ENCODE assay signal across 16 cellular contexts in genomic region chr4:113921089-113921842, GRCh38. TPM values are rescaled to one million over a fixed set of nuclear protein-coding genes. Genes with fewer than 3 reads are reported as not detected.
DNase-seq lines count a peak whose midpoint lies in the region; FAIRE-seq and TF ChIP-seq lines count a peak whose summit lies in the region.
"Had no signal": no experiment of that assay in that cellular context is flagged by ENCODE, and none has a peak within 500 bp of the region (broad histone marks: within the 10 kb centered on the region; RNA-seq: fewer than 3 reads in every experiment).

No MANE protein-coding gene starts in this region.

- peaks cover 4% of the 10 kb centered on the region for H3K36me3 ChIP-seq in fibroblast of lung (ENCODE audit: control insufficient read depth, insufficient read depth, low read length)
- H3K36me3 ChIP-seq: left lung, uterus had no signal

- no peaks in the 10 kb centered on the region for H3K9me3 ChIP-seq in fibroblast of lung (ENCODE audit: control insufficient read depth, insufficient read depth, low read depth, low read length)
- H3K9me3 ChIP-seq: left lung, uterus had no signal

- H2AFZ ChIP-seq in fibroblast of lung (ENCODE audit: low read length), result no peak overlapping the region

- H3K27me3 ChIP-seq in fibroblast of lung (ENCODE audit: control insufficient read depth, insufficient read depth, low read length), result no peaks in the 10 kb centered on the region
- H3K27me3 ChIP-seq: left lung, uterus had no signal

- H3K9ac ChIP-seq in fibroblast of lung (ENCODE audit: insufficient read depth, low read length), result no peak overlapping the region

- H3K4me3 ChIP-seq in fibroblast of lung (replicated peaks in 1 of 4; ENCODE audit: control extremely low read depth in 1 of 4, insufficient read depth in 1 of 4, low read depth in 3 of 4, low read length in 4 of 4), result no peak overlapping the region
- H3K4me3 ChIP-seq: left lung, uterus had no signal

- no peaks in the 10 kb centered on the region for H4K20me1 ChIP-seq in fibroblast of lung (ENCODE audit: control insufficient read depth, extremely low read depth, insufficient read depth, low read length)

- no peak for DNase-seq in GM18507 (ENCODE audit: extremely low spot score, insufficient read length, low read depth)
- DNase-seq in M059J (ENCODE audit: low read depth), result peak; percentile 16
- peak; percentile 61 to 62 for DNase-seq in fibroblast of lung (ENCODE audit: low read depth in 2 of 2)
- peak; percentile 9 for DNase-seq in pons (ENCODE audit: low spot score)
- DNase-seq in GM19238 (ENCODE audit: insufficient read length, low spot score), result no peak
- DNase-seq in amygdala (lab: John Stamatoyannopoulos, UW), result no peak
- DNase-seq in HUDEP-2 (lab: John Stamatoyannopoulos, UW; ENCODE audit: unreplicated experiment in 76 of 76), result no peak
- no peak for DNase-seq in OCI-M2 (lab: John Stamatoyannopoulos, UW; ENCODE audit: unreplicated experiment)
- DNase-seq: activated T-cell treated with anti-CD3 and anti-CD28 coated beads, Interleukin-2, amount 50 U/mL, for 48 hours; head of caudate nucleus; left lung; naive B cell; NCI-H1417; stimulated activated CD4-positive, alpha-beta T cell treated with anti-CD3 and anti-CD28 coated beads, Interleukin-4, amount 100 ng/mL, for 1 hour; uterus had no signal

- peak overlapping the region; percentile 32 for H3K4me2 ChIP-seq in fibroblast of lung (ENCODE audit: extremely low read depth, insufficient read depth, low read length)

- no peak for TF ChIP-seq CTCF in fibroblast of lung (conservative IDR thresholded peaks at IDR 0.05 in 1 of 2, IDR thresholded peaks at IDR 0.05 in 1 of 2; ENCODE audit: low read depth in 1 of 2, low read length in 2 of 2)

- H3K4me1 ChIP-seq in fibroblast of lung (ENCODE audit: control insufficient read depth, extremely low read depth, insufficient read depth, low read length), result peaks cover 4% of the 10 kb centered on the region
- H3K4me1 ChIP-seq: uterus had no signal

- H3K79me2 ChIP-seq in fibroblast of lung (ENCODE audit: control insufficient read depth, insufficient read depth, low read length), result peaks cover 65% of the 10 kb centered on the region

- peak overlapping the region; percentile 23 for H3K27ac ChIP-seq in fibroblast of lung (ENCODE audit: insufficient read depth, low read length)
- H3K27ac ChIP-seq: left lung, uterus had no signal

- FAIRE-seq in GM18507 (lab: Jason Lieb, UNC), result peak; percentile 63

RNA-seq across cellular contexts. Expression of gene ARSJ, which starts 58.2 kb away (rescaled TPM):
- total RNA-seq in M059J (2014; rRNA removed; shearing (Covaris generic)), result 22.0 and 23.5 TPM in 2 replicates
- 30.8 and 56.6 TPM in 2 replicates for total RNA-seq in fibroblast of lung
- polyA plus RNA-seq in fibroblast of lung, result 48.7 and 51.1 TPM in 2 replicates
- 43.3 and 47.2 TPM in 2 replicates for polyA plus RNA-seq in fibroblast of lung (2012)
- 27.0 and 29.8 TPM in 2 replicates for polyA minus RNA-seq in fibroblast of lung (ENCODE audit: low replicate concordance)
- total RNA-seq: T-helper 1 cell treated with Interleukin-12 subunit alpha and Interleukin-12 subunit beta and Interleukin-4 antibody, amounts not matched to agents 30 ng/mL and 1 ng/mL, for 36 hours had no signal

Comparison
In these comparisons a context has a peak if more than half of its experiments do, and no peak if none do; other contexts are left out.
1. DNase-seq: peak in M059J (single experiment), fibroblast of lung (2 of 2) and pons (single experiment); none in GM18507 (single experiment), GM19238 (single experiment), amygdala (0 of 56), HUDEP-2 (0 of 76) and OCI-M2 (single experiment).